ENCODE assay signal across 8 cellular contexts in the genomic region with DNA sequence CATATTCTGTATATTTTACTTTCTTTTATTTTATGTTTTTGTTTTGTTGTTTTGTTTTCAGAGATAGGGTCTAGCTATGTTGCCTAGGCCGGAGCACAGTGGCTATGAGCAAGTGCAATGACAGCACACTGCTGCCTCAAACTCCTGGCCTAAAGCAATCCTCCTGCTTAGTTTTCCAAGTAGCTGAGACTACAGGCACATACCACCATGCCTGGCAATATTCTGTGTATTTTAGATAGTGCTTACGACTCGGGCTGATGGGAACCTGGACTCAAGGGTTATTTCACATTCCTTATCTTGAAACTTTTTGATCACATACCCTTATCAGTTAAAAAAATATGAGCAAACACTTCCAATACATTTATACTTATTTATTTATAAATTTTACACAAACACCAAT.
"Had no signal": no experiment of that assay in that cellular context is flagged by ENCODE, and none has a peak within 500 bp of the region (broad histone marks: within the 10 kb centered on the region; RNA-seq: fewer than 3 reads in every experiment).

No MANE protein-coding gene starts in this region.

- DNase-seq: IMR-90, KBM-7, KG1 had no signal

- ATAC-seq: HepG2, K562 had no signal

- H3K9ac ChIP-seq: KMS-11 had no signal

- H3K4me3 ChIP-seq: K562 had no signal

- FAIRE-seq: HepG2, HTR-8/SVneo, K562 had no signal

- H3K27ac ChIP-seq: HL-60, KMS-11 had no signal

- H3K4me2 ChIP-seq: KMS-11 had no signal
